ENCODE assay signal across 8 cellular contexts in the genomic region with DNA sequence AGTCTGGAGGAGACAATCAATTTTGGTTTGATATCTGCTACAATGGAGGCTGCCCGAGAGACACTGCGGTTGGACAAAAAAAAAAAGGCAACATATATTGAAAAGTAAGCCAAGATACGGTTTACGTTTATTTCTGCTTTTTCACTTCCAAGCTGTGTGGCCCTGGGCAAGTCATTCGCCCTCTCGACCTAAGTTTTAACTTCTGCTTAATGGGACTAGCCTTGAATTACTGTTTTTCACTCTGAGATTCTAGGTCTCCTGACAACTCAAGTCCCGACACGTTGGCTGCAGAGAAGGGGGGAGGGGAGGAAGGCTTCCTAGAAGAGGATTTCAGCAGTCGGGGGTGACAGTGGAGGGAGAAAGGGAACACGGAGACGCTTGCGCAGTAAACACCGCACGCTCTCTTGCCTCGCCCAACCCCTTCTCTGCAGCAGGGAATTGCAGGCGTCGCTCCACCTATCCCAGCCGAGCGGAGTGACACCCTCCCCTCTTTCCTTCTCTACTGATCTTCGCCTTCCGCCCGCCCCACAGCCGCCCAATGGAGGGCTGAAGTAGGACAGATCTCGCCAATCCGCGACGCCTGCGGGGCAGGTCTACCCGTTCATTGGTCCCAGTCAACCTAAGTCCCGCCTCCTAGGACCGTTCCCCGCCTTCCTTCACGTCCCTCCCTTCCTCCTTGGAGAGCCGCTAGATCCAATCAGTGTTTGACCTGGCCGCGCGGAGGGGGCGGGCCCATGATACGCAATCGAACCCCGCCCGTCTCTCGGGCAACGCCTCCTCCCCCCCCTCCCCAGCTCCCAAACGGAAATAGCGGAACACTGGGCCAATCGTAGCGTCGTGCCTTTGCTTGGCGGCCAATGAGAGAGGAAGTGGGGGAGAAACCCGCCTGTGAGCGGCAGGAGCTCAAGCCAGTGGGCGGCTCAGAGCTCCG.
DNase-seq lines count a peak whose midpoint lies in the region; ATAC-seq and FAIRE-seq lines count a peak whose summit lies in the region.

No MANE protein-coding gene starts in this region.

- peak; percentile 69 for FAIRE-seq in islet of Langerhans (lab: Jason Lieb, UNC)

- DNase-seq in AG20443 (ENCODE audit: low spot score) (peak; percentile 99), NCI-H446 (lab: John Stamatoyannopoulos, UW) (peak; percentile 100), cerebellar cortex (ENCODE audit: low spot score) (peak; percentile 100)
- peak; percentile 98 to 99 for DNase-seq in stimulated activated CD4-positive, alpha-beta T cell treated with anti-CD3 and anti-CD28 coated beads, Interleukin-12 subunit alpha, Interleukin-12 subunit beta, amount 100 ng/mL, for 24 hours (ENCODE audit: low read depth in 2 of 2)

- ATAC-seq in GM19043 (IDR thresholded peaks at IDR 0.05; ENCODE audit: low read depth, unreplicated experiment) (peak; percentile 86), HG03354 (IDR thresholded peaks at IDR 0.05; ENCODE audit: poor library complexity, severe bottlenecking, unreplicated experiment) (peak; percentile 91)
- ATAC-seq in activated CD4-positive, CD25-positive, alpha-beta regulatory T cell treated with anti-CD3 and anti-CD28 coated beads, Interleukin-2, amount 50 U/mL, for 24 hours = peak; percentile 91 to 95

Comparison
In these comparisons a context has a peak if more than half of its experiments do, and no peak if none do; other contexts are left out.
1. Peak in every context shown above with its lines: DNase-seq and ATAC-seq.